In the genomic region with DNA sequence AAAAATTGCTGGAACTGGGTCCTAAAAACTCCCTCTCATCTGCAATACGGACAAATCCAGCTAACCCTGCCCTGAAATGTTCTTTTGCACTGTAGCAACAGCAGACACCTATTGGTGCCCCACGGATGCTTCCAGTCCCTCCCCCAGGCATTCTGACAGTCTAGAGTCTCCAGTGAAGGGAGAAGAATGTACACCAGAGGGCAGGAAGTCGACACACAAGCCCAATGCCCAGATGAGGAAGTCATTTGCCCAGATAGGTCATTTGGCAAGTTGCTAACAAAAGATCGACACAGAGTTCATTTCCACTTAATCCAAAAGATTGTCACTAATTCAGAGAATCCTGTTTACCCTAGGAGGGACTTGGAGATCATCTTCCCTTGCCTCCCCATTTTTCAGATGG, we compare ENCODE assay signal across 10 cellular contexts.
DNase-seq lines count a peak whose midpoint lies in the region; ATAC-seq, FAIRE-seq and TF ChIP-seq lines count a peak whose summit lies in the region.
"Had no signal": no experiment of that assay in that cellular context is flagged by ENCODE, and none has a peak within 500 bp of the region (broad histone marks: within the 10 kb centered on the region; RNA-seq: fewer than 3 reads in every experiment).

No MANE protein-coding gene starts in this region.

- no peak overlapping the region for H3K4ac ChIP-seq in H1 (replicated peaks; ENCODE audit: insufficient read length, low read depth, low read length)

- H3K4me1 ChIP-seq in heart right ventricle (peaks cover 0 to 52% (median 9%) of the 10 kb centered on the region in 9 donors), right atrium auricular region (peaks cover 0 to 10% of the 10 kb centered on the region in 2 donors), H1 (replicated peaks in 1 of 4; ENCODE audit: control insufficient read depth in 3 of 4, insufficient read depth in 4 of 4, low read length in 3 of 4) (peaks cover 0 to 2% (median 0%) of the 10 kb centered on the region in 4 experiments; a peak in 1 of 7 replicates), upper lobe of right lung (peaks cover 10% of the 10 kb centered on the region)

- H3K9ac ChIP-seq in H1 (replicated peaks in 1 of 4; ENCODE audit: extremely low read depth in 1 of 4, low read depth in 3 of 4, low read length in 3 of 4), result no peak overlapping the region

- peak in 5 of 8 donors; percentile 44 to 76 (median 59) for ATAC-seq in heart right ventricle
- ATAC-seq in upper lobe of right lung, result peak; percentile 81
- ATAC-seq in GM18502 (IDR thresholded peaks at IDR 0.05; ENCODE audit: poor library complexity, unreplicated experiment), result no peak

- H3K27ac ChIP-seq in heart right ventricle, result peak overlapping the region in 1 of 10 donors; percentile 71
- no peak overlapping the region for H3K27ac ChIP-seq in right atrium auricular region
- no peak overlapping the region for H3K27ac ChIP-seq in H1 (ENCODE audit: low read depth, low read length)
- H3K27ac ChIP-seq in upper lobe of right lung, result no peak overlapping the region

- no peak for TF ChIP-seq EP300 in H1 (IDR thresholded peaks at IDR 0.05; ENCODE audit: borderline replicate concordance in 1 of 2, low read depth in 2 of 2, low read length in 2 of 2)

- TF ChIP-seq CTCF in heart right ventricle (IDR thresholded peaks at IDR 0.05) (peak in 3 of 9 donors; percentile 16 to 38 (median 27)), right atrium auricular region (IDR thresholded peaks at IDR 0.05) (no peak), H1 (IDR thresholded peaks at IDR 0.05; ENCODE audit: control extremely low read depth in 1 of 3, insufficient read depth in 1 of 3, low read depth in 1 of 3, low read length in 3 of 3) (no peak), upper lobe of right lung (IDR thresholded peaks at IDR 0.05) (peak; percentile 16)

- H4K5ac ChIP-seq in H1 (ENCODE audit: insufficient read length, low read depth, low read length), result no peak overlapping the region

- no peaks in the 10 kb centered on the region for H4K20me1 ChIP-seq in H1 (replicated peaks in 1 of 2; ENCODE audit: control insufficient read depth in 1 of 2, insufficient read depth in 2 of 2, low read length in 2 of 2)

- no peaks in the 10 kb centered on the region for H3K36me3 ChIP-seq in heart right ventricle
- no peaks in the 10 kb centered on the region for H3K36me3 ChIP-seq in right atrium auricular region
- no peaks in the 10 kb centered on the region for H3K36me3 ChIP-seq in H1 (ENCODE audit: control insufficient read depth in 2 of 4, insufficient read depth in 4 of 4, low read length in 3 of 4)
- H3K36me3 ChIP-seq in upper lobe of right lung, result no peaks in the 10 kb centered on the region

- H3K27me3 ChIP-seq in heart right ventricle (no peaks in the 10 kb centered on the region), right atrium auricular region (no peaks in the 10 kb centered on the region), H1 (replicated peaks in 1 of 4; ENCODE audit: control insufficient read depth in 3 of 4, extremely low read depth in 1 of 4, insufficient read depth in 3 of 4, low read length in 3 of 4) (no peaks in the 10 kb centered on the region), upper lobe of right lung (no peaks in the 10 kb centered on the region)

- H2BK15ac ChIP-seq in H1 (ENCODE audit: low read length), result no peak overlapping the region

- no peaks in the 10 kb centered on the region for H3K23me2 ChIP-seq in H1 (ENCODE audit: low read depth, low read length)

- no peak overlapping the region for H3K4me2 ChIP-seq in H1 (ENCODE audit: insufficient read depth in 1 of 2, low read depth in 2 of 2, low read length in 2 of 2)

- H3K18ac ChIP-seq in H1 (ENCODE audit: extremely low read depth, low read length), result no peak overlapping the region

- no peaks in the 10 kb centered on the region for H3K79me2 ChIP-seq in H1 (ENCODE audit: control insufficient read depth in 1 of 2, insufficient read depth in 2 of 2, low read length in 2 of 2)

- peak overlapping the region; percentile 1; the same call in 1 of the 2 replicates for H2AFZ ChIP-seq in H1 (ENCODE audit: low read length)

- H2BK20ac ChIP-seq in H1 (ENCODE audit: low read length), result no peak overlapping the region

- no peak for FAIRE-seq in H1 (lab: Jason Lieb, UNC)
- FAIRE-seq: bronchial epithelial cell had no signal

- H3K23ac ChIP-seq in H1 (ENCODE audit: insufficient read length), result no peak overlapping the region

- TF ChIP-seq POLR2A in H1 (IDR thresholded peaks at IDR 0.05; ENCODE audit: control extremely low read depth in 1 of 2, low read depth in 2 of 2, low read length in 2 of 2), result no peak

- H2AK5ac ChIP-seq in H1 (ENCODE audit: low read depth, low read length), result no peak overlapping the region

- CTCF ChIA-PET in H1 (lab: Charles Lee; ENCODE audit: partially characterized antibody), result interaction anchor here (0.6 kb wide), 1 partner anchor 108 kb away, joined by 3 read pairs; no protein-coding TSS in a partner anchor

- H2BK120ac ChIP-seq in H1 (replicated peaks; ENCODE audit: low read depth, low read length), result no peak overlapping the region

- no peak overlapping the region for H4K8ac ChIP-seq in H1 (ENCODE audit: extremely low read depth, insufficient read depth, low read length)

- H3K9me3 ChIP-seq in heart right ventricle (no peaks in the 10 kb centered on the region), right atrium auricular region (no peaks in the 10 kb centered on the region), H1 (ENCODE audit: insufficient read depth in 2 of 2, low read depth in 1 of 2, low read length in 1 of 2) (no peaks in the 10 kb centered on the region), upper lobe of right lung (no peaks in the 10 kb centered on the region)

- no peak for DNase-seq in heart right ventricle
- DNase-seq in right atrium auricular region (ENCODE audit: low spot score), result no peak
- peak; percentile 74 for DNase-seq in NOMO-1 treated with dmso at 0.1 percent for 144 hours (lab: John Stamatoyannopoulos, UW; ENCODE audit: unreplicated experiment)
- DNase-seq in H1 (ENCODE audit: low read depth in 1 of 2, low spot score in 2 of 2), result no peak
- DNase-seq in upper lobe of right lung, result no peak
- no peak for DNase-seq in KG1 (lab: John Stamatoyannopoulos, UW)
- no peak for DNase-seq in NCI-H1930 (lab: John Stamatoyannopoulos, UW)
- DNase-seq: left cardiac atrium had no signal

- 51 to 57% methylated on average over 4 of the region's 4 CpGs for WGBS in heart right ventricle, 2 donors
- 87% methylated on average over 4 of the region's 4 CpGs; no CpG with 5 or more reads in 1 of the 2 experiments for WGBS in H1 (ENCODE audit: extremely low coverage in 1 of 2, insufficient coverage in 1 of 2, insufficient read length in 1 of 2, insufficient replicate concordance in 2 of 2, low coverage in 1 of 2, low lambda C conversion rate in 2 of 2, missing lambda C conversion rate in 1 of 2), 2 experiments

- intact Hi-C loops in heart right ventricle (cut with DNase I) (loop anchor here in 2 of 10 donors (10.0 kb wide), 2 partner anchors 122 to 292 kb away; a partner anchor contains a TSS), upper lobe of right lung (cut with DNase I) (no loop called here)

- POLR2A ChIA-PET in H1 (lab: Charles Lee; ENCODE audit: partially characterized antibody), result no interaction called here

- H2BK5ac ChIP-seq in H1 (ENCODE audit: low read depth, low read length), result no peak overlapping the region

- peak; percentile 13 to 24; a peak in 2 of 4 replicates for TF ChIP-seq RAD21 in H1 (IDR thresholded peaks at IDR 0.05 in 1 of 2, conservative IDR thresholded peaks at IDR 0.05 in 1 of 2; ENCODE audit: low read depth in 2 of 2, low read length in 2 of 2)

- no peak overlapping the region for H3K14ac ChIP-seq in H1 (ENCODE audit: insufficient read length)

- no peak overlapping the region for H4K91ac ChIP-seq in H1 (replicated peaks; ENCODE audit: insufficient read length, low read length)

- no peak overlapping the region for H3K56ac ChIP-seq in H1 (replicated peaks; ENCODE audit: insufficient read length, low read depth, low read length)

- H2BK12ac ChIP-seq in H1 (ENCODE audit: low read depth, low read length), result no peak overlapping the region

- H3K4me3 ChIP-seq in heart right ventricle (no peak overlapping the region), right atrium auricular region (no peak overlapping the region), H1 (ENCODE audit: extremely low read depth in 1 of 4, insufficient read depth in 2 of 4, low read depth in 3 of 4, low read length in 4 of 4) (no peak overlapping the region), upper lobe of right lung (no peak overlapping the region)

- H3K79me1 ChIP-seq in H1 (ENCODE audit: low read depth, low read length), result no peaks in the 10 kb centered on the region

TF ChIP-seq in H1, 55 proteins besides CTCF, POLR2A, EP300 and RAD21 (continues in another document):
- TF ChIP-seq KDM4A (IDR thresholded peaks at IDR 0.05; ENCODE audit: low read depth, low read length, severe bottlenecking), result no peak
- no peak for TF ChIP-seq BACH1 (IDR thresholded peaks at IDR 0.05; ENCODE audit: low read length)
- no peak for TF ChIP-seq TAF7 (optimal IDR thresholded peaks at IDR 0.05; ENCODE audit: borderline replicate concordance, low read depth, low read length)
- TF ChIP-seq NRF1 (IDR thresholded peaks at IDR 0.05; ENCODE audit: low read depth, low read length), result no peak
